1 cellular context compared by ENCODE assay signal in genomic region chr7:12686234-12686893, GRCh38.
TF ChIP-seq lines count a peak whose summit lies in the region.

No MANE protein-coding gene starts in this region.

TF ChIP-seq in K562, 482 proteins besides CTCF, POLR2A, EP300 and RAD21 (continued from another document and continues in another):
- TF ChIP-seq PBX2 (CRISPR knock-in tag; IDR thresholded peaks at IDR 0.05; ENCODE audit: low read depth) = no peak
- TF ChIP-seq PBX2 (tag; conservative IDR thresholded peaks at IDR 0.05; ENCODE audit: low read depth) = no peak
- TF ChIP-seq PCBP1 (IDR thresholded peaks at IDR 0.05; ENCODE audit: low read depth, low read length, poor library complexity, severe bottlenecking) = no peak
- no peak for TF ChIP-seq ELK3 (CRISPR knock-in tag; IDR thresholded peaks at IDR 0.05)
- TF ChIP-seq NCOA1 (IDR thresholded peaks at IDR 0.05; ENCODE audit: low read depth) = peak; percentile 81
- TF ChIP-seq CC2D1A (IDR thresholded peaks at IDR 0.05) = peak; percentile 98
- TF ChIP-seq CBFB (CRISPR knock-in tag; IDR thresholded peaks at IDR 0.05) = 0 out of 2 replicates have a peak, but pooled peaks have one; percentile 23
- TF ChIP-seq GTF2B (IDR thresholded peaks at IDR 0.05; ENCODE audit: extremely low read depth, insufficient read length) = no peak
- TF ChIP-seq NFXL1 (CRISPR knock-in tag; IDR thresholded peaks at IDR 0.05) = no peak
- TF ChIP-seq NFIX (CRISPR knock-in tag; IDR thresholded peaks at IDR 0.05; ENCODE audit: low read depth) = no peak
- TF ChIP-seq ZFX (CRISPR knock-in tag; IDR thresholded peaks at IDR 0.05) = peak; percentile 94
- no peak for TF ChIP-seq FUS (optimal IDR thresholded peaks at IDR 0.05; ENCODE audit: low read depth, low read length)
- no peak for TF ChIP-seq TAF7 (tag; IDR thresholded peaks at IDR 0.05)
- TF ChIP-seq ESRRA (IDR thresholded peaks at IDR 0.05; ENCODE audit: borderline replicate concordance, low read depth) = peak; percentile 88
- TF ChIP-seq HDAC8 (tag; IDR thresholded peaks at IDR 0.05) = no peak
- TF ChIP-seq SMARCA4 (IDR thresholded peaks at IDR 0.05) = no peak
- TF ChIP-seq TOE1 (IDR thresholded peaks at IDR 0.05; ENCODE audit: borderline replicate concordance) = peak; percentile 86
- TF ChIP-seq TOE1 (CRISPR knock-in tag; IDR thresholded peaks at IDR 0.05; ENCODE audit: borderline replicate concordance, low read depth) = no peak
- TF ChIP-seq MGA (IDR thresholded peaks at IDR 0.05) = peak; percentile 88
- TF ChIP-seq HDAC6 (IDR thresholded peaks at IDR 0.05; ENCODE audit: low read depth, low read length) = no peak
- peak; percentile 45; the same call in 1 of the 2 replicates for TF ChIP-seq PHF8 (IDR thresholded peaks at IDR 0.05; ENCODE audit: borderline replicate concordance, low read length)
- peak; percentile 76; the same call in 1 of the 2 replicates for TF ChIP-seq ILF3 (IDR thresholded peaks at IDR 0.05; ENCODE audit: borderline replicate concordance)
- peak; percentile 45; the same call in 1 of the 2 replicates for TF ChIP-seq SAFB (IDR thresholded peaks at IDR 0.05; ENCODE audit: borderline replicate concordance, low read depth, low read length)
- TF ChIP-seq TGIF2 (CRISPR knock-in tag; IDR thresholded peaks at IDR 0.05) = no peak
- TF ChIP-seq MTA1 (IDR thresholded peaks at IDR 0.05; ENCODE audit: borderline replicate concordance) = no peak
- TF ChIP-seq MXI1 (IDR thresholded peaks at IDR 0.05; ENCODE audit: low read depth, low read length) = peak; percentile 91
- TF ChIP-seq RAD51 (IDR thresholded peaks at IDR 0.05; ENCODE audit: borderline replicate concordance, low read depth) = peak; percentile 87
- TF ChIP-seq AFF1 (IDR thresholded peaks at IDR 0.05; ENCODE audit: low read depth in 1 of 2, partially characterized antibody in 2 of 2) = no peak
- peak; percentile 84 for TF ChIP-seq ZNF766 (CRISPR knock-in tag; conservative IDR thresholded peaks at IDR 0.05)
- TF ChIP-seq YY1 (IDR thresholded peaks at IDR 0.05; ENCODE audit: borderline replicate concordance in 1 of 3, control insufficient read depth in 1 of 3, extremely low read depth in 1 of 3, insufficient read depth in 3 of 3, insufficient read length in 1 of 3, insufficient replicate concordance in 2 of 3, low read depth in 1 of 3, low read length in 2 of 3) = peak in 1 of 3 experiments; percentile 69
- peak; percentile 40; the same call in 1 of the 2 replicates for TF ChIP-seq ZBTB2 (IDR thresholded peaks at IDR 0.05)
- TF ChIP-seq SRF (CRISPR knock-in tag; IDR thresholded peaks at IDR 0.05) = peak in 1 of 2 experiments; percentile 58; a peak in 1 of 4 replicates
- TF ChIP-seq ZNF3 (CRISPR knock-in tag; IDR thresholded peaks at IDR 0.05) = no peak
- TF ChIP-seq CREB1 (IDR thresholded peaks at IDR 0.05) = peak; percentile 88
- peak; percentile 85 for TF ChIP-seq CREB1 (CRISPR knock-in tag; IDR thresholded peaks at IDR 0.05)
- TF ChIP-seq ZNF408 (CRISPR knock-in tag; IDR thresholded peaks at IDR 0.05; ENCODE audit: low read depth) = no peak
- TF ChIP-seq THRB (CRISPR knock-in tag; conservative IDR thresholded peaks at IDR 0.05) = no peak
- TF ChIP-seq ZNF507 (tag; conservative IDR thresholded peaks at IDR 0.05) = no peak
